9 cellular contexts compared by ENCODE assay signal in the genomic region with DNA sequence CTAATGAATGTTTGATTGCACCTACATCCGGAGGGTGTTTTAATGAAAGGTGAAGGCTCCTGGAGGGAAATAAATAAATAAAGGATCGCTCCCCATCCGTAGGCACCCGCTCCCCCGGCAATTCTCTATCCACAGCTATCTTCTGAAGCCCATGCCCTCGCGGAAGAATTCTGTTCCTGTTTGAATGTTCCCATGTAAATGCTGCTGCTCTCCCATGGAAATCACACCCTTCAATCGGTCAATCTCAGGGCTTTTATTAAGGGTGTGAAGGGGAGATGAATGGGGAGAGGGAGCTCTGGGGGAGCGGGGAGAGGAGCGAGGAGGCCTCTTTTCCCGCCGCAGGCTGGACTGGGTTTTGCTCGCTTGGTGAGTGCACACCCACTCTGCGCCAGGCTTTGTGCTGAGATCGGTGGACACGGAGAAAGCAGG. TPM values are rescaled to one million over a fixed set of nuclear protein-coding genes. Genes with fewer than 3 reads are reported as not detected.
DNase-seq lines count a peak whose midpoint lies in the region; ATAC-seq and TF ChIP-seq lines count a peak whose summit lies in the region.
"Had no signal": no experiment of that assay in that cellular context is flagged by ENCODE, and none has a peak within 500 bp of the region (broad histone marks: within the 10 kb centered on the region; RNA-seq: fewer than 3 reads in every experiment).

No MANE protein-coding gene starts in this region.

- H2AFZ ChIP-seq in KMS-11 (ENCODE audit: low read depth): peak overlapping the region; percentile 84; the same call in 1 of the 2 replicates

- no peaks in the 10 kb centered on the region for H3K9me3 ChIP-seq in BE2C

- H3K4me1 ChIP-seq in BE2C (peaks cover 3% of the 10 kb centered on the region), KMS-11 (ENCODE audit: low read depth, poor library complexity, severe bottlenecking) (peaks cover 9% of the 10 kb centered on the region)

- H3K4me3 ChIP-seq in BE2C (ENCODE audit: low read depth, low read length) (peak overlapping the region; percentile 80), KMS-11 (IDR thresholded peaks at IDR 0.05; ENCODE audit: insufficient read depth, low read depth, low read length) (no peak overlapping the region), coronary artery (peak overlapping the region; percentile 82)

- H3K36me3 Mint-ChIP-seq in nephron (ENCODE audit: low read depth): no peaks in the 10 kb centered on the region
- no peaks in the 10 kb centered on the region for H3K36me3 Mint-ChIP-seq in activated T-cell treated with anti-CD3 and anti-CD28 coated beads, Interleukin-2, amount 50 U/mL, for 72 hours (ENCODE audit: insufficient read depth in 2 of 2)

- H3K27me3 Mint-ChIP-seq in nephron (ENCODE audit: low read depth): no peaks in the 10 kb centered on the region
- H3K27me3 Mint-ChIP-seq in activated T-cell treated with anti-CD3 and anti-CD28 coated beads, Interleukin-2, amount 50 U/mL, for 72 hours (ENCODE audit: low read depth): peaks cover 10% of the 10 kb centered on the region

- H3K27ac ChIP-seq in KMS-11 (no peak overlapping the region), coronary artery (no peak overlapping the region)

- peak overlapping the region; percentile 67 to 80 (median 75) for H3K4me3 Mint-ChIP-seq in nephron
- peak overlapping the region in 1 of 2 donors; percentile 86 for H3K4me3 Mint-ChIP-seq in activated T-cell treated with anti-CD3 and anti-CD28 coated beads, Interleukin-2, amount 50 U/mL, for 72 hours

- H4K20me1 ChIP-seq in KMS-11 (ENCODE audit: insufficient read depth): no peaks in the 10 kb centered on the region

- H3K9me3 Mint-ChIP-seq in nephron: no peaks in the 10 kb centered on the region
- H3K9me3 Mint-ChIP-seq in activated T-cell treated with anti-CD3 and anti-CD28 coated beads, Interleukin-2, amount 50 U/mL, for 72 hours: no peaks in the 10 kb centered on the region

- peak overlapping the region; percentile 73; the same call in 1 of the 2 replicates for H3K9ac ChIP-seq in KMS-11

- TF ChIP-seq CTCF in BE2C (IDR thresholded peaks at IDR 0.05; ENCODE audit: low read depth, low read length): no peak
- TF ChIP-seq CTCF in KMS-11 (conservative IDR thresholded peaks at IDR 0.05; ENCODE audit: low read depth, low read length): no peak
- TF ChIP-seq CTCF in coronary artery (IDR thresholded peaks at IDR 0.05): no peak
- no peak for TF ChIP-seq CTCF in nephron (IDR thresholded peaks at IDR 0.05; ENCODE audit: unreplicated experiment in 3 of 3)

- DNase-seq in BE2C (no peak), coronary artery (ENCODE audit: low spot score) (no peak), NCI-H2029 (lab: John Stamatoyannopoulos, UW) (no peak)
- DNase-seq in stimulated activated CD4-positive, alpha-beta T cell treated with anti-CD3 and anti-CD28 coated beads, Interleukin-4, amount 100 ng/mL, for 24 hours: no peak
- DNase-seq in activated T-cell treated with anti-CD3 and anti-CD28 coated beads, Interleukin-2, amount 50 U/mL, for 72 hours: no peak
- DNase-seq: NCI-H345 had no signal

- no peak overlapping the region for H3K4me2 ChIP-seq in KMS-11

- peaks cover 10% of the 10 kb centered on the region for H3K4me1 Mint-ChIP-seq in nephron
- H3K4me1 Mint-ChIP-seq in activated T-cell treated with anti-CD3 and anti-CD28 coated beads, Interleukin-2, amount 50 U/mL, for 72 hours (ENCODE audit: low read depth): peaks cover 20% of the 10 kb centered on the region

- no peaks in the 10 kb centered on the region for H3K36me3 ChIP-seq in BE2C
- no peaks in the 10 kb centered on the region for H3K36me3 ChIP-seq in KMS-11 (ENCODE audit: insufficient read depth)

- no peaks in the 10 kb centered on the region for H3K27me3 ChIP-seq in BE2C
- no peaks in the 10 kb centered on the region; the same call in 1 of the 2 replicates for H3K27me3 ChIP-seq in KMS-11 (ENCODE audit: insufficient read depth, low read depth)

- ATAC-seq in HG03442 (IDR thresholded peaks at IDR 0.05; ENCODE audit: unreplicated experiment): no peak
- no peak for ATAC-seq in activated T-cell treated with anti-CD3 and anti-CD28 coated beads, Interleukin-2, amount 50 U/mL, for 72 hours (replicated peaks in 1 of 2)

- H3K27ac Mint-ChIP-seq in nephron: no peak overlapping the region
- no peak overlapping the region for H3K27ac Mint-ChIP-seq in activated T-cell treated with anti-CD3 and anti-CD28 coated beads, Interleukin-2, amount 50 U/mL, for 72 hours

- H3K79me2 ChIP-seq in KMS-11 (ENCODE audit: insufficient read depth, low read depth): no peaks in the 10 kb centered on the region

RNA-seq across cellular contexts. Expression of gene ARAP3, which starts 21.1 kb away (rescaled TPM):
- 38.1 TPM for polyA plus RNA-seq in BE2C (2012; ENCODE audit: insufficient read depth, insufficient read length, low read depth)
- total RNA-seq in activated T-cell treated with anti-CD3 and anti-CD28 coated beads, Interleukin-2, amount 50 U/mL, for 72 hours: 1 to 10 TPM; 3.2 to 4.1 TPM

RNA-seq across cellular contexts. Expression of gene FCHSD1, which starts 51.9 kb away (rescaled TPM):
- 7.8 TPM for polyA plus RNA-seq in BE2C (2012; ENCODE audit: insufficient read depth, insufficient read length, low read depth)
- 10 to 100 TPM; 54.1 to 61.1 TPM for total RNA-seq in activated T-cell treated with anti-CD3 and anti-CD28 coated beads, Interleukin-2, amount 50 U/mL, for 72 hours
